Comparison of ENCODE assay signal across 16 cellular contexts in the genomic region with DNA sequence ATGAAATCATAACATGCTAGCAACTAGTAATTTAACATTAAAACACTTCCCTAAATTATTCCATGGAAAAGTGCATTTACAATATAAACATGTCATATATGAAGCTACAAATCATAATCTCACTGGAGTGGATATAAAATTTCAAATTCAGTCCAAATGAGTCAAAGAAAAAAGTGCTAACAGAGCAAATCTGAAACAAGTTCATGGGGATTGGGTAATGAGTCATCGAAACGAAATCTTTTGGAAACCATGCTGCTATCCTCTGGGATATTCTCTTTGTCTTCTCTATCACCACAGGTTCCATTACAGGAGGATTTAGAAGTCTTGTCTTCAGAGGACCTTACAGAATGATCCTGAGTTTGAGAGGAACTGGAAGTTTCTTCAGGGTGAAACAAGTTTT. TPM values are rescaled to one million over a fixed set of nuclear protein-coding genes. Genes with fewer than 3 reads are reported as not detected.
A peak's percentile ranks its signal among the peaks of the same experiment; 100 is the strongest.
DNase-seq lines count a peak whose midpoint lies in the region; ATAC-seq, FAIRE-seq and TF ChIP-seq lines count a peak whose summit lies in the region.
"Had no signal": no experiment of that assay in that cellular context is flagged by ENCODE, and none has a peak within 500 bp of the region (broad histone marks: within the 10 kb centered on the region; RNA-seq: fewer than 3 reads in every experiment).

No MANE protein-coding gene starts in this region.

- POLR2A ChIA-PET in HepG2 (lab: Yijun Ruan, JAX), result no interaction called here
- POLR2A ChIA-PET in activated CD4-positive, alpha-beta memory T cell treated with anti-CD3 and anti-CD28 coated beads for 36 hours (lab: Charles Lee), result no interaction called here
- POLR2A ChIA-PET in CD4-positive, alpha-beta memory T cell (lab: Charles Lee; ENCODE audit: partially characterized antibody), result interaction anchor here (1.5 to 5.0 kb wide), 3 partner anchors 33 to 60 kb away, joined by 3 to 22 read pairs (median 4); partner anchors contain the start of gene STK17B

- H3K27me3 Mint-ChIP-seq in activated CD4-positive, alpha-beta memory T cell treated with anti-CD3 and anti-CD28 coated beads for 36 hours, result no peaks in the 10 kb centered on the region
- H3K27me3 Mint-ChIP-seq in stimulated activated naive CD8-positive, alpha-beta T cell treated with anti-CD3 and anti-CD28 coated beads, Interleukin-15, amount 100 ng/mL, for 72 hours, result no peaks in the 10 kb centered on the region
- no peaks in the 10 kb centered on the region for H3K27me3 Mint-ChIP-seq in CD4-positive, alpha-beta memory T cell

- H3K27me3 ChIP-seq in HepG2 (ENCODE audit: control insufficient read depth in 1 of 2, insufficient read depth in 2 of 2, low read length in 2 of 2) (no peaks in the 10 kb centered on the region), right lobe of liver (no peaks in the 10 kb centered on the region), fibroblast of lung (ENCODE audit: control insufficient read depth, insufficient read depth, low read length) (no peaks in the 10 kb centered on the region), heart right ventricle (no peaks in the 10 kb centered on the region)
- no peaks in the 10 kb centered on the region for H3K27me3 ChIP-seq in CD4-positive, alpha-beta memory T cell (ENCODE audit: insufficient read depth, low read length)
- H3K27me3 ChIP-seq: gastrocnemius medialis, sigmoid colon had no signal

- H3K4me1 ChIP-seq in HepG2 (ENCODE audit: insufficient read depth, low read length), result no peaks in the 10 kb centered on the region
- no peaks in the 10 kb centered on the region for H3K4me1 ChIP-seq in right lobe of liver
- no peaks in the 10 kb centered on the region for H3K4me1 ChIP-seq in fibroblast of lung (ENCODE audit: control insufficient read depth, extremely low read depth, insufficient read depth, low read length)
- no peaks in the 10 kb centered on the region for H3K4me1 ChIP-seq in heart right ventricle
- H3K4me1 ChIP-seq in CD4-positive, alpha-beta memory T cell (ENCODE audit: insufficient read depth, low read length), result peaks cover 29% of the 10 kb centered on the region
- H3K4me1 ChIP-seq: gastrocnemius medialis, sigmoid colon had no signal

- H3K4me1 Mint-ChIP-seq in activated CD4-positive, alpha-beta memory T cell treated with anti-CD3 and anti-CD28 coated beads for 36 hours (ENCODE audit: low read depth), result peaks cover 24% of the 10 kb centered on the region
- H3K4me1 Mint-ChIP-seq in stimulated activated naive CD8-positive, alpha-beta T cell treated with anti-CD3 and anti-CD28 coated beads, Interleukin-15, amount 100 ng/mL, for 72 hours, result peaks cover 41% of the 10 kb centered on the region
- peaks cover 8 to 39% (median 24%) of the 10 kb centered on the region in 4 donors for H3K4me1 Mint-ChIP-seq in CD4-positive, alpha-beta memory T cell

- TF ChIP-seq EP300 in HepG2 (IDR thresholded peaks at IDR 0.05; ENCODE audit: low read depth in 2 of 2, low read length in 2 of 2), result no peak
- TF ChIP-seq EP300 in HepG2 (CRISPR knock-in tag; IDR thresholded peaks at IDR 0.05; ENCODE audit: borderline replicate concordance), result no peak

- H3K9me3 Mint-ChIP-seq in activated CD4-positive, alpha-beta memory T cell treated with anti-CD3 and anti-CD28 coated beads for 36 hours, result peaks cover 23% of the 10 kb centered on the region
- peaks cover 11 to 25% of the 10 kb centered on the region in 2 donors for H3K9me3 Mint-ChIP-seq in stimulated activated naive CD8-positive, alpha-beta T cell treated with anti-CD3 and anti-CD28 coated beads, Interleukin-15, amount 100 ng/mL, for 72 hours
- H3K9me3 Mint-ChIP-seq in CD4-positive, alpha-beta memory T cell, result peaks cover 0 to 31% (median 12%) of the 10 kb centered on the region in 8 donors

- H3K79me2 ChIP-seq in HepG2 (ENCODE audit: insufficient read depth, low read length), result no peaks in the 10 kb centered on the region
- no peaks in the 10 kb centered on the region for H3K79me2 ChIP-seq in fibroblast of lung (ENCODE audit: control insufficient read depth, insufficient read depth, low read length)

- TF ChIP-seq CTCF in HepG2 (CRISPR knock-in tag; IDR thresholded peaks at IDR 0.05) (no peak), right lobe of liver (IDR thresholded peaks at IDR 0.05) (no peak), fibroblast of lung (conservative IDR thresholded peaks at IDR 0.05 in 1 of 2, IDR thresholded peaks at IDR 0.05 in 1 of 2; ENCODE audit: low read depth in 1 of 2, low read length in 2 of 2) (no peak), heart right ventricle (IDR thresholded peaks at IDR 0.05) (no peak)

- intact Hi-C loops in HepG2 (cut with micrococcal nuclease; ENCODE audit: unreplicated experiment), result no loop called here
- intact Hi-C loops in right lobe of liver (cut with DNase I), result no loop called here
- intact Hi-C loops in activated CD4-positive, alpha-beta memory T cell treated with anti-CD3 and anti-CD28 coated beads for 36 hours (cut with micrococcal nuclease), result no loop called here
- intact Hi-C loops in heart right ventricle (cut with DNase I), result no loop called here
- intact Hi-C loops in CD4-positive, alpha-beta memory T cell (cut with micrococcal nuclease), result no loop called here

- WGBS in HepG2 (ENCODE audit: low lambda C conversion rate), result 97% methylated on average over 2 of the region's 2 CpGs
- 90% methylated on average over 2 of the region's 2 CpGs for WGBS in right lobe of liver (ENCODE audit: insufficient coverage, low coverage, low lambda C conversion rate, missing lambda C conversion rate)
- WGBS in heart right ventricle, 2 donors, result 93 to 99% methylated on average over 2 of the region's 2 CpGs

- TF ChIP-seq POLR2A in HepG2 (IDR thresholded peaks at IDR 0.05; ENCODE audit: insufficient read depth in 1 of 2, low read depth in 2 of 2, low read length in 2 of 2) (no peak), right lobe of liver (IDR thresholded peaks at IDR 0.05) (no peak)

- H2AFZ ChIP-seq in HepG2 (ENCODE audit: low read length), result no peak overlapping the region
- no peak overlapping the region for H2AFZ ChIP-seq in fibroblast of lung (ENCODE audit: low read length)

- H3K27ac ChIP-seq in HepG2 (ENCODE audit: extremely low read length, insufficient read depth, low read length), result no peak overlapping the region
- no peak overlapping the region for H3K27ac ChIP-seq in right lobe of liver
- H3K27ac ChIP-seq in fibroblast of lung (ENCODE audit: insufficient read depth, low read length), result no peak overlapping the region
- H3K27ac ChIP-seq in heart right ventricle, result no peak overlapping the region
- H3K27ac ChIP-seq in CD4-positive, alpha-beta memory T cell (ENCODE audit: low read depth, low read length), result no peak overlapping the region
- H3K27ac ChIP-seq: gastrocnemius medialis, sigmoid colon had no signal

- peak overlapping the region; percentile 33 for H3K27ac Mint-ChIP-seq in activated CD4-positive, alpha-beta memory T cell treated with anti-CD3 and anti-CD28 coated beads for 36 hours
- H3K27ac Mint-ChIP-seq in stimulated activated naive CD8-positive, alpha-beta T cell treated with anti-CD3 and anti-CD28 coated beads, Interleukin-15, amount 100 ng/mL, for 72 hours, result peak overlapping the region; percentile 33 to 34
- peak overlapping the region in 3 of 7 donors; percentile 22 to 72 (median 70) for H3K27ac Mint-ChIP-seq in CD4-positive, alpha-beta memory T cell

- H3K9me3 ChIP-seq in HepG2 (ENCODE audit: low read length), result no peaks in the 10 kb centered on the region
- H3K9me3 ChIP-seq in right lobe of liver, result no peaks in the 10 kb centered on the region
- no peaks in the 10 kb centered on the region for H3K9me3 ChIP-seq in fibroblast of lung (ENCODE audit: control insufficient read depth, insufficient read depth, low read depth, low read length)
- H3K9me3 ChIP-seq in heart right ventricle, result peaks cover 0 to 25% (median 11%) of the 10 kb centered on the region in 11 donors
- peaks cover 0 to 4% of the 10 kb centered on the region in 2 donors for H3K9me3 ChIP-seq in CD4-positive, alpha-beta memory T cell (ENCODE audit: control insufficient read depth in 1 of 2, low read length in 2 of 2)

- peaks cover 81% of the 10 kb centered on the region for H3K36me3 Mint-ChIP-seq in activated CD4-positive, alpha-beta memory T cell treated with anti-CD3 and anti-CD28 coated beads for 36 hours
- H3K36me3 Mint-ChIP-seq in CD4-positive, alpha-beta memory T cell, result peaks cover 77 to 82% of the 10 kb centered on the region in 2 donors

- in situ Hi-C loops in HepG2 (cut with HindIII; ENCODE audit: extremely low pct_ligation_motif_present, low pct_unique_long_range_greater_than_20kb), result loop anchor here (10.0 kb wide), 1 partner anchor 318 kb away; no protein-coding TSS in a partner anchor

- CTCF ChIA-PET in HepG2 (lab: Yijun Ruan, JAX; ENCODE audit: low intra/inter-chr PET ratio, low total read pairs), result no interaction called here
- CTCF ChIA-PET in activated CD4-positive, alpha-beta memory T cell treated with anti-CD3 and anti-CD28 coated beads for 36 hours (lab: Charles Lee), result interaction anchor here (0.6 kb wide), 1 partner anchor 75 kb away, joined by 3 read pairs; no protein-coding TSS in a partner anchor
- CTCF ChIA-PET in CD4-positive, alpha-beta memory T cell (lab: Charles Lee; ENCODE audit: partially characterized antibody), result interaction anchor here (2.8 kb wide), 1 partner anchor 83 kb away, joined by 14 read pairs; no protein-coding TSS in a partner anchor

- no peak overlapping the region for H3K4me2 ChIP-seq in HepG2 (ENCODE audit: low read depth, low read length)
- H3K4me2 ChIP-seq in fibroblast of lung (ENCODE audit: extremely low read depth, insufficient read depth, low read length), result no peak overlapping the region

- H3K4me3 Mint-ChIP-seq in activated CD4-positive, alpha-beta memory T cell treated with anti-CD3 and anti-CD28 coated beads for 36 hours, result no peak overlapping the region
- H3K4me3 Mint-ChIP-seq in stimulated activated naive CD8-positive, alpha-beta T cell treated with anti-CD3 and anti-CD28 coated beads, Interleukin-15, amount 100 ng/mL, for 72 hours, result no peak overlapping the region
- H3K4me3 Mint-ChIP-seq in CD4-positive, alpha-beta memory T cell, result peak overlapping the region in 1 of 8 donors; percentile 2

- TF ChIP-seq RAD21 in HepG2 (CRISPR knock-in tag; IDR thresholded peaks at IDR 0.05), result no peak

- no peaks in the 10 kb centered on the region for H4K20me1 ChIP-seq in HepG2 (ENCODE audit: insufficient read depth, low read length)
- H4K20me1 ChIP-seq in fibroblast of lung (ENCODE audit: control insufficient read depth, extremely low read depth, insufficient read depth, low read length), result no peaks in the 10 kb centered on the region

- no peak overlapping the region for H3K9ac ChIP-seq in HepG2 (ENCODE audit: insufficient read depth, low read depth, low read length)
- no peak overlapping the region for H3K9ac ChIP-seq in fibroblast of lung (ENCODE audit: insufficient read depth, low read length)

- H3K36me3 ChIP-seq in HepG2 (replicated peaks in 1 of 2; ENCODE audit: control insufficient read depth in 1 of 2, insufficient read depth in 2 of 2, low read length in 2 of 2) (peaks cover 0 to 1% of the 10 kb centered on the region in 2 experiments; a peak in 2 of 5 replicates), right lobe of liver (peaks cover 0 to 6% (median 0%) of the 10 kb centered on the region in 4 donors), fibroblast of lung (ENCODE audit: control insufficient read depth, insufficient read depth, low read length) (peaks cover 6% of the 10 kb centered on the region), heart right ventricle (peaks cover 0 to 99% (median 25%) of the 10 kb centered on the region in 9 donors)
- H3K36me3 ChIP-seq in CD4-positive, alpha-beta memory T cell (ENCODE audit: insufficient read depth, low read length), result peaks cover 60% of the 10 kb centered on the region

- FAIRE-seq in HepG2 (lab: Jason Lieb, UNC), result no peak

- ATAC-seq in HepG2, result no peak
- no peak for ATAC-seq in right lobe of liver
- no peak for ATAC-seq in stimulated activated naive CD8-positive, alpha-beta T cell treated with anti-CD3 and anti-CD28 coated beads, Interleukin-15, amount 100 ng/mL, for 72 hours
- ATAC-seq in heart right ventricle, result no peak
- no peak for ATAC-seq in HG02840 (IDR thresholded peaks at IDR 0.05; ENCODE audit: low FRiP score, unreplicated experiment)
- ATAC-seq: gastrocnemius medialis had no signal

- DNase-seq in HepG2 (ENCODE audit: low spot score) (no peak), right lobe of liver (no peak), fibroblast of lung (ENCODE audit: low read depth in 2 of 2) (peak; percentile 33 to 51), heart right ventricle (no peak)
- DNase-seq in activated CD4-positive, alpha-beta memory T cell treated with anti-CD3 and anti-CD28 coated beads for 36 hours, result no peak
- DNase-seq in stimulated activated naive CD8-positive, alpha-beta T cell treated with anti-CD3 and anti-CD28 coated beads, Interleukin-15, amount 100 ng/mL, for 72 hours, result no peak
- no peak for DNase-seq in CD4-positive, alpha-beta memory T cell
- DNase-seq: activated CD4-positive, alpha-beta T cell treated with anti-CD3 and anti-CD28 coated beads for 4 hours; effector CD8-positive, alpha-beta T cell; gastrocnemius medialis; NCI-H1092; Right ventricle myocardium superior; sigmoid colon; stimulated activated CD4-positive, alpha-beta T cell treated with anti-CD3 and anti-CD28 coated beads, Interleukin-4, amount 100 ng/mL, for 4 hours had no signal

- BruUV-seq in HepG2 (replicated peaks; lab: Mats Ljungman, UMichigan), result no TSS peak

- H3K4me3 ChIP-seq in HepG2 (replicated peaks in 1 of 3; ENCODE audit: insufficient read depth in 1 of 3, low read depth in 2 of 3, low read length in 3 of 3) (no peak overlapping the region), right lobe of liver (no peak overlapping the region), fibroblast of lung (replicated peaks in 1 of 4; ENCODE audit: control extremely low read depth in 1 of 4, insufficient read depth in 1 of 4, low read depth in 3 of 4, low read length in 4 of 4) (no peak overlapping the region), heart right ventricle (no peak overlapping the region)
- H3K4me3 ChIP-seq in CD4-positive, alpha-beta memory T cell (ENCODE audit: low read length in 2 of 2), result no peak overlapping the region
- H3K4me3 ChIP-seq: gastrocnemius medialis, lung, sigmoid colon had no signal

RNA-seq across cellular contexts. Expression of gene STK17B, which starts 34.1 kb away (rescaled TPM):
- total RNA-seq in HepG2 (2016; rRNA removed; fragmentation: Illumina TruSeq; extraction: Trizol) (4.5 and 7.7 TPM in 2 replicates), right lobe of liver (1 to 10 TPM; 1.7 to 8.7 (median 5.1) TPM), fibroblast of lung (17.2 and 43.1 TPM in 2 replicates), heart right ventricle (10 to 100 TPM in 1 of 10 donors, 1 to 10 TPM in 9; 2.6 to 20.4 (median 4.4) TPM)
- 0.79 and 0.81 TPM in 2 replicates for total RNA-seq in HepG2 (2016; cell fraction: cytosol; rRNA removed; fragmentation: Illumina TruSeq; extraction: Trizol; ENCODE audit: low read depth)
- 5.5 and 7.2 TPM in 2 replicates for total RNA-seq in HepG2 (2016; cell fraction: insoluble cytoplasmic fraction; rRNA removed; fragmentation: Illumina TruSeq; extraction: Trizol)
- total RNA-seq in HepG2 (2016; cell fraction: membrane; rRNA removed; fragmentation: Illumina TruSeq; extraction: Trizol), result 1.8 and 2.5 TPM in 2 replicates
- total RNA-seq in HepG2 (2016; cell fraction: nucleus; rRNA removed; fragmentation: Illumina TruSeq; extraction: Trizol), result 2.8 and 6.3 TPM in 2 replicates
- polyA plus RNA-seq in HepG2 (2011; rRNA removed) (0.81 and 1.6 TPM in 2 replicates), fibroblast of lung (23.9 and 39.0 TPM in 2 replicates), heart right ventricle (1 to 10 TPM; 2.0 TPM)
- 0.40 and 0.53 TPM in 2 replicates for polyA plus RNA-seq in HepG2 (2011; cell fraction: cytosol; rRNA removed)
- polyA plus RNA-seq in HepG2 (2011; cell fraction: nucleus; rRNA removed), result 0.35 and 0.72 TPM in 2 replicates
- 0.59 and 1.3 TPM in 2 replicates for polyA plus RNA-seq in HepG2 (2012)
- 0.07 and 0.19 TPM in 2 replicates for polyA plus RNA-seq in HepG2 (2016; cell fraction: cytosol; fragmentation: Illumina TruSeq; extraction: Trizol; ENCODE audit: low read depth)
- 3.2 and 3.6 TPM in 2 replicates for polyA plus RNA-seq in HepG2 (2016; cell fraction: insoluble cytoplasmic fraction; fragmentation: Illumina TruSeq; extraction: Trizol; ENCODE audit: low read depth)
- 0.57 and 0.81 TPM in 2 replicates for polyA plus RNA-seq in HepG2 (2016; cell fraction: membrane; fragmentation: Illumina TruSeq; extraction: Trizol; ENCODE audit: low read depth)
- 2.1 TPM in 2 replicates for polyA plus RNA-seq in HepG2 (2016; cell fraction: nucleus; fragmentation: Illumina TruSeq; extraction: Trizol; ENCODE audit: insufficient read depth, low read depth)
- polyA minus RNA-seq in HepG2 (2011; rRNA and poly(A)+ RNA removed; ENCODE audit: low replicate concordance), result 0.32 and 2.3 TPM in 2 replicates
- 1.6 and 1.8 TPM in 2 replicates for polyA minus RNA-seq in HepG2 (2011; cell fraction: cytosol; rRNA and poly(A)+ RNA removed)
- polyA minus RNA-seq in HepG2 (2011; cell fraction: nucleus; rRNA and poly(A)+ RNA removed), result 4.1 and 6.6 TPM in 2 replicates
- total RNA-seq in activated CD4-positive, alpha-beta memory T cell treated with anti-CD3 and anti-CD28 coated beads for 36 hours, result 100 to 1,000 TPM; 175 to 176 TPM
- polyA plus RNA-seq in fibroblast of lung (2012), result 12.1 and 18.3 TPM in 2 replicates
- polyA minus RNA-seq in fibroblast of lung (ENCODE audit: low replicate concordance), result 3.9 and 4.0 TPM in 2 replicates
- 100 to 1,000 TPM; 234 to 243 TPM for total RNA-seq in CD4-positive, alpha-beta memory T cell
- polyA plus RNA-seq in CD4-positive, alpha-beta memory T cell, result 10 to 100 TPM; 79.7 to 93.1 TPM

Comparison
In these comparisons a context has a peak if more than half of its experiments do, and no peak if none do; other contexts are left out.
1. DNase-seq: peak in fibroblast of lung (2 of 2); none in HepG2 (single experiment), right lobe of liver (0 of 3), activated CD4-positive, alpha-beta memory T cell treated with anti-CD3 and anti-CD28 coated beads for 36 hours (single experiment), stimulated activated naive CD8-positive, alpha-beta T cell treated with anti-CD3 and anti-CD28 coated beads, Interleukin-15, amount 100 ng/mL, for 72 hours (0 of 2), heart right ventricle (0 of 2) and CD4-positive, alpha-beta memory T cell (0 of 5).